1 cellular context compared by ENCODE assay signal in genomic region chr2:98507461-98507860, GRCh38.
TF ChIP-seq lines count a peak whose summit lies in the region.

No MANE protein-coding gene starts in this region.

TF ChIP-seq in H1, 55 proteins besides CTCF, POLR2A, EP300 and RAD21:
- TF ChIP-seq NANOG (IDR thresholded peaks at IDR 0.05; ENCODE audit: insufficient read depth, low read depth, low read length, poor library complexity, severe bottlenecking) (no peak), SUZ12 (IDR thresholded peaks at IDR 0.05; ENCODE audit: low read length) (no peak), CEBPB (IDR thresholded peaks at IDR 0.05; ENCODE audit: low read depth, low read length) (no peak), POU5F1 (IDR thresholded peaks at IDR 0.05; ENCODE audit: low read depth, low read length) (no peak), TAF7 (optimal IDR thresholded peaks at IDR 0.05; ENCODE audit: borderline replicate concordance, low read depth, low read length) (no peak), USF2 (IDR thresholded peaks at IDR 0.05; ENCODE audit: low read length) (no peak), TAF1 (IDR thresholded peaks at IDR 0.05; ENCODE audit: low read depth, low read length) (no peak), BCL11A (IDR thresholded peaks at IDR 0.05; ENCODE audit: low read depth in 2 of 2, low read length in 2 of 2) (no peak), ZNF274 (IDR thresholded peaks at IDR 0.05; ENCODE audit: borderline replicate concordance, extremely low read depth, low read length) (no peak), BRCA1 (IDR thresholded peaks at IDR 0.05; ENCODE audit: low read depth, low read length) (no peak), ASH2L (IDR thresholded peaks at IDR 0.05; ENCODE audit: low read length) (no peak), GABPA (IDR thresholded peaks at IDR 0.05; ENCODE audit: borderline replicate concordance, insufficient read depth, low read length) (no peak), HDAC6 (IDR thresholded peaks at IDR 0.05; ENCODE audit: low read depth, low read length) (no peak), CHD2 (IDR thresholded peaks at IDR 0.05; ENCODE audit: low read length) (no peak), FOSL1 (IDR thresholded peaks at IDR 0.05; ENCODE audit: insufficient read depth, low read depth, low read length) (no peak), CBX5 (IDR thresholded peaks at IDR 0.05; ENCODE audit: low read depth, low read length) (no peak)
TF ChIP-seq in H1: peak in this region for 0.
